Comparison of ENCODE assay signal across 1 cellular context in genomic region chr7:27118580-27118979, GRCh38.
TF ChIP-seq lines count a peak whose summit lies in the region.

No MANE protein-coding gene starts in this region.

TF ChIP-seq in A549, 52 proteins besides CTCF, POLR2A, EP300 and RAD21:
- no peak for TF ChIP-seq TFCP2L1 (CRISPR knock-in tag; IDR thresholded peaks at IDR 0.05)
- no peak for TF ChIP-seq NFE2L2 (conservative IDR thresholded peaks at IDR 0.05; ENCODE audit: low read length)
- TF ChIP-seq RARB (CRISPR knock-in tag; IDR thresholded peaks at IDR 0.05): no peak
- TF ChIP-seq ZFP36 (IDR thresholded peaks at IDR 0.05; ENCODE audit: borderline replicate concordance, partially characterized antibody): no peak
- no peak for TF ChIP-seq JUNB (IDR thresholded peaks at IDR 0.05)
- no peak for TF ChIP-seq MAFK (IDR thresholded peaks at IDR 0.05; ENCODE audit: partially characterized antibody)
- TF ChIP-seq RFX5 (IDR thresholded peaks at IDR 0.05): no peak
- no peak for TF ChIP-seq JUN (IDR thresholded peaks at IDR 0.05)
- no peak for TF ChIP-seq MAZ (IDR thresholded peaks at IDR 0.05; ENCODE audit: borderline replicate concordance, low read depth, low read length)
- no peak for TF ChIP-seq RCOR1 (IDR thresholded peaks at IDR 0.05; ENCODE audit: low read depth, low read length)
- no peak for TF ChIP-seq MYC (IDR thresholded peaks at IDR 0.05; ENCODE audit: borderline replicate concordance, low read length)
- no peak for TF ChIP-seq FOSL2 (IDR thresholded peaks at IDR 0.05)
- no peak for TF ChIP-seq FOSL2 (CRISPR knock-in tag; IDR thresholded peaks at IDR 0.05)
- no peak for TF ChIP-seq HMGXB4 (CRISPR knock-in tag; IDR thresholded peaks at IDR 0.05; ENCODE audit: borderline replicate concordance)
- TF ChIP-seq ATOH8 (CRISPR knock-in tag; IDR thresholded peaks at IDR 0.05; ENCODE audit: low read depth): no peak
